Comparison of ENCODE assay signal across 10 cellular contexts in genomic region chr16:25052161-25052511, GRCh38. TPM values are rescaled to one million over a fixed set of nuclear protein-coding genes. Genes with fewer than 3 reads are reported as not detected.
DNase-seq lines count a peak whose midpoint lies in the region; ATAC-seq, FAIRE-seq and TF ChIP-seq lines count a peak whose summit lies in the region.
"Had no signal": no experiment of that assay in that cellular context is flagged by ENCODE, and none has a peak within 500 bp of the region (broad histone marks: within the 10 kb centered on the region; RNA-seq: fewer than 3 reads in every experiment).

No MANE protein-coding gene starts in this region.

- no peak overlapping the region for H3K9ac ChIP-seq in HepG2 (ENCODE audit: insufficient read depth, low read depth, low read length)

- H3K4me3 ChIP-seq in HepG2 (replicated peaks in 1 of 3; ENCODE audit: insufficient read depth in 1 of 3, low read depth in 2 of 3, low read length in 3 of 3) = peak overlapping the region in 2 of 3 experiments; percentile 14 to 23; a peak in 2 of 6 replicates
- H3K4me3 ChIP-seq in suprapubic skin = peak overlapping the region; percentile 6

- TF ChIP-seq EP300 in HepG2 (IDR thresholded peaks at IDR 0.05; ENCODE audit: low read depth in 2 of 2, low read length in 2 of 2) (no peak), HepG2 (CRISPR knock-in tag; IDR thresholded peaks at IDR 0.05; ENCODE audit: borderline replicate concordance) (no peak), suprapubic skin (IDR thresholded peaks at IDR 0.05) (no peak)

- WGBS in HepG2 (ENCODE audit: low lambda C conversion rate) = 5% methylated on average over 6 of the region's 6 CpGs
- WGBS in suprapubic skin = 38% methylated on average over 6 of the region's 6 CpGs

- no peaks in the 10 kb centered on the region for H4K20me1 ChIP-seq in HepG2 (ENCODE audit: insufficient read depth, low read length)

- ATAC-seq in HepG2 = no peak

- H3K27me3 ChIP-seq in HepG2 (ENCODE audit: control insufficient read depth in 1 of 2, insufficient read depth in 2 of 2, low read length in 2 of 2) (peaks cover 0 to 11% of the 10 kb centered on the region in 2 experiments; a peak in 3 of 5 replicates), suprapubic skin (no peaks in the 10 kb centered on the region)

- BruUV-seq in HepG2 (replicated peaks; lab: Mats Ljungman, UMichigan) = no TSS peak

- H3K4me1 Mint-ChIP-seq in activated naive CD8-positive, alpha-beta T cell treated with anti-CD3 and anti-CD28 coated beads for 36 hours = peaks cover 65% of the 10 kb centered on the region

- H2AFZ ChIP-seq in HepG2 (ENCODE audit: low read length) = no peak overlapping the region

- H3K9me3 ChIP-seq in HepG2 (ENCODE audit: low read length) (no peaks in the 10 kb centered on the region), suprapubic skin (no peaks in the 10 kb centered on the region)

- no peaks in the 10 kb centered on the region for H3K79me2 ChIP-seq in HepG2 (ENCODE audit: insufficient read depth, low read length)

- H3K9me3 Mint-ChIP-seq in activated naive CD8-positive, alpha-beta T cell treated with anti-CD3 and anti-CD28 coated beads for 36 hours = no peaks in the 10 kb centered on the region

- no peak for TF ChIP-seq CTCF in HepG2 (CRISPR knock-in tag; IDR thresholded peaks at IDR 0.05)
- TF ChIP-seq CTCF in suprapubic skin (IDR thresholded peaks at IDR 0.05) = no peak

- H3K27ac ChIP-seq in HepG2 (ENCODE audit: extremely low read length, insufficient read depth, low read length) (no peak overlapping the region), suprapubic skin (peak overlapping the region; percentile 72)

- peak overlapping the region; percentile 99 for H3K27ac Mint-ChIP-seq in activated naive CD8-positive, alpha-beta T cell treated with anti-CD3 and anti-CD28 coated beads for 36 hours

- CTCF ChIA-PET in HepG2 (lab: Yijun Ruan, JAX; ENCODE audit: low intra/inter-chr PET ratio, low total read pairs) = no interaction called here

- H3K4me2 ChIP-seq in HepG2 (ENCODE audit: low read depth, low read length) = peak overlapping the region; percentile 55

- FAIRE-seq in HepG2 (lab: Jason Lieb, UNC) = peak; percentile 46
- FAIRE-seq: TTC549 had no signal

- peak; percentile 26 for DNase-seq in activated CD4-positive, alpha-beta T cell treated with anti-CD3 and anti-CD28 coated beads for 48 hours
- no peak for DNase-seq in activated CD4-positive, alpha-beta T cell treated with anti-CD3 and anti-CD28 coated beads, Interleukin-2, amount 50 U/mL, for 48 hours
- no peak for DNase-seq in activated naive CD8-positive, alpha-beta T cell treated with anti-CD3 and anti-CD28 coated beads for 36 hours
- DNase-seq in HepG2 (ENCODE audit: low spot score) (no peak), suprapubic skin (ENCODE audit: low spot score in 2 of 2) (no peak), Kasumi-1 (lab: John Stamatoyannopoulos, UW) (no peak), NCI-H2029 treated with DMSO at 0.1 percent for 48 hours (lab: John Stamatoyannopoulos, UW) (no peak)
- DNase-seq in activated effector memory CD4-positive, alpha-beta T cell treated with anti-CD3 and anti-CD28 coated beads, Interleukin-2, amount 50 U/mL, for 16 hours = no peak
- DNase-seq: NCI-H2227 treated with DMSO at 0.1 percent for 48 hours had no signal

- peak overlapping the region; percentile 65 for H3K4me3 Mint-ChIP-seq in activated naive CD8-positive, alpha-beta T cell treated with anti-CD3 and anti-CD28 coated beads for 36 hours

- no peak for TF ChIP-seq RAD21 in HepG2 (CRISPR knock-in tag; IDR thresholded peaks at IDR 0.05)

- intact Hi-C loops in HepG2 (cut with micrococcal nuclease; ENCODE audit: unreplicated experiment) = loop anchor here (10.0 kb wide), 1 partner anchor 217 kb away; no protein-coding TSS in a partner anchor

- POLR2A ChIA-PET in HepG2 (lab: Yijun Ruan, JAX) = no interaction called here

- H3K27me3 Mint-ChIP-seq in activated naive CD8-positive, alpha-beta T cell treated with anti-CD3 and anti-CD28 coated beads for 36 hours = no peaks in the 10 kb centered on the region

- no peaks in the 10 kb centered on the region for H3K36me3 Mint-ChIP-seq in activated naive CD8-positive, alpha-beta T cell treated with anti-CD3 and anti-CD28 coated beads for 36 hours

- in situ Hi-C loops in HepG2 (cut with HindIII; ENCODE audit: extremely low pct_ligation_motif_present, low pct_unique_long_range_greater_than_20kb) = no loop called here

- no peaks in the 10 kb centered on the region for H3K36me3 ChIP-seq in HepG2 (replicated peaks in 1 of 2; ENCODE audit: control insufficient read depth in 1 of 2, insufficient read depth in 2 of 2, low read length in 2 of 2)
- no peaks in the 10 kb centered on the region for H3K36me3 ChIP-seq in suprapubic skin

- H3K4me1 ChIP-seq in HepG2 (ENCODE audit: insufficient read depth, low read length) (peaks cover 40% of the 10 kb centered on the region), suprapubic skin (peaks cover 44% of the 10 kb centered on the region)

- TF ChIP-seq POLR2A in HepG2 (IDR thresholded peaks at IDR 0.05; ENCODE audit: insufficient read depth in 1 of 2, low read depth in 2 of 2, low read length in 2 of 2) (no peak), suprapubic skin (IDR thresholded peaks at IDR 0.05) (no peak)

TF ChIP-seq in HepG2, 621 proteins besides CTCF, POLR2A, EP300 and RAD21:
- TF ChIP-seq NFE2L2 (IDR thresholded peaks at IDR 0.05; ENCODE audit: low read length) = no peak

RNA-seq across cellular contexts. Expression of gene ARHGAP17, which starts 37.0 kb away (rescaled TPM):
- 10 to 100 TPM; 72.5 to 79.3 TPM for total RNA-seq in activated naive CD8-positive, alpha-beta T cell treated with anti-CD3 and anti-CD28 coated beads for 36 hours
- total RNA-seq in HepG2 (2016; rRNA removed; fragmentation: Illumina TruSeq; extraction: Trizol) = 24.6 and 43.8 TPM in 2 replicates
- 13.5 and 14.6 TPM in 2 replicates for total RNA-seq in HepG2 (2016; cell fraction: cytosol; rRNA removed; fragmentation: Illumina TruSeq; extraction: Trizol; ENCODE audit: low read depth)
- total RNA-seq in HepG2 (2016; cell fraction: insoluble cytoplasmic fraction; rRNA removed; fragmentation: Illumina TruSeq; extraction: Trizol) = 22.9 and 34.1 TPM in 2 replicates
- total RNA-seq in HepG2 (2016; cell fraction: membrane; rRNA removed; fragmentation: Illumina TruSeq; extraction: Trizol) = 38.2 and 42.2 TPM in 2 replicates
- total RNA-seq in HepG2 (2016; cell fraction: nucleus; rRNA removed; fragmentation: Illumina TruSeq; extraction: Trizol) = 51.5 and 56.4 TPM in 2 replicates
- 18.7 and 20.8 TPM in 2 replicates for polyA plus RNA-seq in HepG2 (2011; rRNA removed)
- 12.9 and 15.6 TPM in 2 replicates for polyA plus RNA-seq in HepG2 (2011; cell fraction: cytosol; rRNA removed)
- 45.1 and 48.7 TPM in 2 replicates for polyA plus RNA-seq in HepG2 (2011; cell fraction: nucleus; rRNA removed)
- 43.9 and 44.3 TPM in 2 replicates for polyA plus RNA-seq in HepG2 (2012)
- polyA plus RNA-seq in HepG2 (2016; cell fraction: cytosol; fragmentation: Illumina TruSeq; extraction: Trizol; ENCODE audit: low read depth) = 13.4 and 14.4 TPM in 2 replicates
- 50.2 and 64.9 TPM in 2 replicates for polyA plus RNA-seq in HepG2 (2016; cell fraction: insoluble cytoplasmic fraction; fragmentation: Illumina TruSeq; extraction: Trizol; ENCODE audit: low read depth)
- 28.7 and 35.1 TPM in 2 replicates for polyA plus RNA-seq in HepG2 (2016; cell fraction: membrane; fragmentation: Illumina TruSeq; extraction: Trizol; ENCODE audit: low read depth)
- polyA plus RNA-seq in HepG2 (2016; cell fraction: nucleus; fragmentation: Illumina TruSeq; extraction: Trizol; ENCODE audit: insufficient read depth, low read depth) = 76.7 and 80.0 TPM in 2 replicates
- polyA minus RNA-seq in HepG2 (2011; rRNA and poly(A)+ RNA removed; ENCODE audit: low replicate concordance) = 32.6 and 34.6 TPM in 2 replicates
- 25.9 and 33.1 TPM in 2 replicates for polyA minus RNA-seq in HepG2 (2011; cell fraction: cytosol; rRNA and poly(A)+ RNA removed)
- polyA minus RNA-seq in HepG2 (2011; cell fraction: nucleus; rRNA and poly(A)+ RNA removed) = 83.6 and 90.6 TPM in 2 replicates
- 10 to 100 TPM; 47.5 to 71.4 (median 55.8) TPM for total RNA-seq in suprapubic skin

RNA-seq across cellular contexts. Expression of gene LCMT1, which starts 59.4 kb away (rescaled TPM):
- 10 to 100 TPM; 43.9 to 44.1 TPM for total RNA-seq in activated naive CD8-positive, alpha-beta T cell treated with anti-CD3 and anti-CD28 coated beads for 36 hours
- total RNA-seq in HepG2 (2016; rRNA removed; fragmentation: Illumina TruSeq; extraction: Trizol) (48.7 and 56.5 TPM in 2 replicates), suprapubic skin (10 to 100 TPM; 41.2 to 54.3 (median 42.8) TPM)
- 67.0 and 75.9 TPM in 2 replicates for total RNA-seq in HepG2 (2016; cell fraction: cytosol; rRNA removed; fragmentation: Illumina TruSeq; extraction: Trizol; ENCODE audit: low read depth)
- total RNA-seq in HepG2 (2016; cell fraction: insoluble cytoplasmic fraction; rRNA removed; fragmentation: Illumina TruSeq; extraction: Trizol) = 51.5 and 57.1 TPM in 2 replicates
- 81.3 and 87.0 TPM in 2 replicates for total RNA-seq in HepG2 (2016; cell fraction: membrane; rRNA removed; fragmentation: Illumina TruSeq; extraction: Trizol)
- 28.0 and 34.4 TPM in 2 replicates for total RNA-seq in HepG2 (2016; cell fraction: nucleus; rRNA removed; fragmentation: Illumina TruSeq; extraction: Trizol)
- 41.2 and 43.7 TPM in 2 replicates for polyA plus RNA-seq in HepG2 (2011; rRNA removed)
- 42.6 and 51.2 TPM in 2 replicates for polyA plus RNA-seq in HepG2 (2011; cell fraction: cytosol; rRNA removed)
- 23.2 and 26.4 TPM in 2 replicates for polyA plus RNA-seq in HepG2 (2011; cell fraction: nucleus; rRNA removed)
- 67.7 and 68.8 TPM in 2 replicates for polyA plus RNA-seq in HepG2 (2012)
- 61.9 and 62.5 TPM in 2 replicates for polyA plus RNA-seq in HepG2 (2016; cell fraction: cytosol; fragmentation: Illumina TruSeq; extraction: Trizol; ENCODE audit: low read depth)
- 64.0 and 66.9 TPM in 2 replicates for polyA plus RNA-seq in HepG2 (2016; cell fraction: insoluble cytoplasmic fraction; fragmentation: Illumina TruSeq; extraction: Trizol; ENCODE audit: low read depth)
- polyA plus RNA-seq in HepG2 (2016; cell fraction: membrane; fragmentation: Illumina TruSeq; extraction: Trizol; ENCODE audit: low read depth) = 79.0 and 84.0 TPM in 2 replicates
- 40.6 and 45.1 TPM in 2 replicates for polyA plus RNA-seq in HepG2 (2016; cell fraction: nucleus; fragmentation: Illumina TruSeq; extraction: Trizol; ENCODE audit: insufficient read depth, low read depth)
- polyA minus RNA-seq in HepG2 (2011; rRNA and poly(A)+ RNA removed; ENCODE audit: low replicate concordance) = 27.8 and 49.9 TPM in 2 replicates
- 31.9 and 34.4 TPM in 2 replicates for polyA minus RNA-seq in HepG2 (2011; cell fraction: cytosol; rRNA and poly(A)+ RNA removed)
- 43.3 and 57.2 TPM in 2 replicates for polyA minus RNA-seq in HepG2 (2011; cell fraction: nucleus; rRNA and poly(A)+ RNA removed)
